Comparison of ENCODE assay signal across 7 cellular contexts in genomic region chr11:87507722-87508121, GRCh38.
A peak's percentile ranks its signal among the peaks of the same experiment; 100 is the strongest.
DNase-seq lines count a peak whose midpoint lies in the region; ATAC-seq and TF ChIP-seq lines count a peak whose summit lies in the region.
"Not testable (repeated sequence)": the region's sequence is repeated elsewhere in the genome, so short reads cannot be mapped to it uniquely, and the experiment has no call there.

No MANE protein-coding gene starts in this region.

- H3K18ac ChIP-seq in mesendoderm (ENCODE audit: low read length) = not testable (repeated sequence)

- H3K4me1 ChIP-seq in NT2/D1 (ENCODE audit: insufficient read depth, insufficient read length); iPS DF 6.9 (ENCODE audit: control insufficient read depth, insufficient read depth, low read length); mesendoderm (ENCODE audit: control insufficient read depth, low read depth, low read length): not testable (repeated sequence)

- no CpG with 5 or more reads among the region's 2 CpGs for WGBS in iPS DF 6.9 (ENCODE audit: insufficient coverage, insufficient read length)
- no CpG with 5 or more reads among the region's 2 CpGs for WGBS in mesendoderm (ENCODE audit: extremely low coverage, insufficient coverage, low lambda C conversion rate)

- not testable (repeated sequence) for TF ChIP-seq CTCF in WTC11 (IDR thresholded peaks at IDR 0.05)

- not testable (repeated sequence) for H4K8ac ChIP-seq in mesendoderm (ENCODE audit: low read depth, low read length)

- H3K27ac Mint-ChIP-seq in WTC11 = not testable (repeated sequence)

- H3K23ac ChIP-seq in mesendoderm (ENCODE audit: low read length) = not testable (repeated sequence)

- POLR2A ChIA-PET in WTC11 (lab: Charles Lee) = not testable (repeated sequence)

- H3K36me3 Mint-ChIP-seq in WTC11 = not testable (repeated sequence)

- H3K27ac ChIP-seq in iPS DF 6.9 (ENCODE audit: low read length); mesendoderm (ENCODE audit: low read depth, low read length): not testable (repeated sequence)

- not testable (repeated sequence) for H3K9ac ChIP-seq in NT2/D1 (ENCODE audit: insufficient read length, low read depth); mesendoderm (ENCODE audit: low read length)

- H3K4me3 ChIP-seq in NT2/D1 (ENCODE audit: insufficient read length, low read depth); iPS DF 6.9 (ENCODE audit: low read length); mesendoderm (ENCODE audit: low read length): not testable (repeated sequence)

- H3K4ac ChIP-seq in mesendoderm (ENCODE audit: low read depth, low read length) = not testable (repeated sequence)

- not testable (repeated sequence) for H2BK120ac ChIP-seq in mesendoderm (ENCODE audit: low read depth, low read length)

- H2BK15ac ChIP-seq in mesendoderm (replicated peaks; ENCODE audit: low read depth) = not testable (repeated sequence)

- H3K27me3 Mint-ChIP-seq in WTC11 (ENCODE audit: low read depth) = not testable (repeated sequence)

- H3K9me3 ChIP-seq in NT2/D1 (ENCODE audit: insufficient read depth, low read length); iPS DF 6.9 (ENCODE audit: control insufficient read depth, insufficient read depth, low read length): not testable (repeated sequence)

- not testable (repeated sequence) for H4K5ac ChIP-seq in mesendoderm (ENCODE audit: low read length)

- H2AK5ac ChIP-seq in mesendoderm (ENCODE audit: low read length) = not testable (repeated sequence)

- CTCF ChIA-PET in WTC11 (lab: Charles Lee) = not testable (repeated sequence)

- not testable (repeated sequence) for H3K4me3 Mint-ChIP-seq in WTC11

- not testable (repeated sequence) for H3K79me1 ChIP-seq in mesendoderm (ENCODE audit: low read length)

- not testable (repeated sequence) for H3K4me2 ChIP-seq in mesendoderm (ENCODE audit: low read length)

- peak; percentile 47 for DNase-seq in DMS53 (lab: John Stamatoyannopoulos, UW)
- DNase-seq in NCI-H1417 (lab: John Stamatoyannopoulos, UW) = peak; percentile 9 to 54 (median 23)
- DNase-seq in NCI-H345 treated with DMSO at 0.1 percent for 48 hours (lab: John Stamatoyannopoulos, UW; ENCODE audit: unreplicated experiment) = peak; percentile 12
- DNase-seq in NT2/D1 (ENCODE audit: low read depth, low spot score) = peak; percentile 74
- peak; percentile 23 for DNase-seq in WTC11 (ENCODE audit: low spot score)
- peak; percentile 13 for DNase-seq in iPS DF 6.9 (ENCODE audit: low read depth, low spot score)
- DNase-seq in mesendoderm = peak; percentile 40

- H3K79me2 ChIP-seq in mesendoderm (ENCODE audit: control insufficient read depth, insufficient read depth, low read length) = not testable (repeated sequence)

- not testable (repeated sequence) for H3K56ac ChIP-seq in mesendoderm (ENCODE audit: low read length)

- H2BK5ac ChIP-seq in mesendoderm (ENCODE audit: low read length) = not testable (repeated sequence)

- H3K27me3 ChIP-seq in NT2/D1 (ENCODE audit: insufficient read depth, insufficient read length); iPS DF 6.9 (ENCODE audit: control insufficient read depth, insufficient read depth, low read length); mesendoderm (ENCODE audit: insufficient read depth, low read length, poor library complexity): not testable (repeated sequence)

- H3K36me3 ChIP-seq in NT2/D1 (ENCODE audit: insufficient read depth, insufficient read length, low read length); iPS DF 6.9 (ENCODE audit: control insufficient read depth, insufficient read depth, low read length); mesendoderm (ENCODE audit: control insufficient read depth, insufficient read depth, low read length): not testable (repeated sequence)

- peaks cover 16% of the 10 kb centered on the region for H3K4me1 Mint-ChIP-seq in WTC11

- peak; percentile 65 for ATAC-seq in WTC11

- H3K9me3 Mint-ChIP-seq in WTC11 = peaks cover 13% of the 10 kb centered on the region; the same call in 1 of the 2 replicates

TF ChIP-seq in WTC11, 78 proteins besides CTCF, POLR2A, EP300 and RAD21:
- peak; percentile 34; the same call in 1 of the 2 replicates for TF ChIP-seq ZNF281 (CRISPR knock-in tag; IDR thresholded peaks at IDR 0.05)

Comparison
In these comparisons a context has a peak if more than half of its experiments do, and no peak if none do; other contexts are left out.
1. DNase-seq: peak in every context shown above with its lines; median percentile 74 in NT2/D1; 47 in DMS53; 40 in mesendoderm; 23 in NCI-H1417; 23 in WTC11; 13 in iPS DF 6.9; 12 in NCI-H345 treated with DMSO at 0.1 percent for 48 hours.